10 cellular contexts compared by ENCODE assay signal in genomic region chr20:31542201-31542842, GRCh38. TPM values are rescaled to one million over a fixed set of nuclear protein-coding genes. Genes with fewer than 3 reads are reported as not detected.
DNase-seq lines count a peak whose midpoint lies in the region; ATAC-seq and TF ChIP-seq lines count a peak whose summit lies in the region.
"Had no signal": no experiment of that assay in that cellular context is flagged by ENCODE, and none has a peak within 500 bp of the region (broad histone marks: within the 10 kb centered on the region; RNA-seq: fewer than 3 reads in every experiment).

No MANE protein-coding gene starts in this region.

- H3K4me3 Mint-ChIP-seq in activated naive CD4-positive, alpha-beta T cell treated with anti-CD3 and anti-CD28 coated beads for 36 hours, result no peak overlapping the region

- H3K4me1 ChIP-seq in upper lobe of right lung, result peaks cover 12% of the 10 kb centered on the region

- no peaks in the 10 kb centered on the region for H3K9me3 ChIP-seq in upper lobe of right lung

- H3K36me3 Mint-ChIP-seq in activated naive CD4-positive, alpha-beta T cell treated with anti-CD3 and anti-CD28 coated beads for 36 hours (ENCODE audit: low read depth), result peaks cover 28% of the 10 kb centered on the region

- no peaks in the 10 kb centered on the region for H3K27me3 Mint-ChIP-seq in activated naive CD4-positive, alpha-beta T cell treated with anti-CD3 and anti-CD28 coated beads for 36 hours (ENCODE audit: low read depth)

- peak; percentile 23 for DNase-seq in activated naive CD4-positive, alpha-beta T cell treated with anti-CD3 and anti-CD28 coated beads for 36 hours
- DNase-seq in activated naive CD4-positive, alpha-beta T cell (lab: John Stamatoyannopoulos, UW), result no peak
- DNase-seq in UCSD-AML1 (lab: John Stamatoyannopoulos, UW; ENCODE audit: unreplicated experiment), result peak; percentile 32
- DNase-seq in iPS-NIHi11 (ENCODE audit: low spot score), result peak; percentile 6
- no peak for DNase-seq in upper lobe of right lung
- no peak for DNase-seq in ureter (ENCODE audit: low spot score)
- no peak for DNase-seq in NCI-H446 treated with DMSO at 0.1 percent for 48 hours (lab: John Stamatoyannopoulos, UW)
- no peak for DNase-seq in amygdala (lab: John Stamatoyannopoulos, UW)

- H3K4me3 ChIP-seq in upper lobe of right lung, result no peak overlapping the region
- H3K4me3 ChIP-seq: lung had no signal

- H3K27ac Mint-ChIP-seq in activated naive CD4-positive, alpha-beta T cell treated with anti-CD3 and anti-CD28 coated beads for 36 hours, result peak overlapping the region; percentile 4

- no peak overlapping the region for H3K27ac ChIP-seq in upper lobe of right lung

- H3K36me3 ChIP-seq in upper lobe of right lung, result peaks cover 62% of the 10 kb centered on the region

- peaks cover 17% of the 10 kb centered on the region for H3K4me1 Mint-ChIP-seq in activated naive CD4-positive, alpha-beta T cell treated with anti-CD3 and anti-CD28 coated beads for 36 hours (ENCODE audit: low read depth)

- intact Hi-C loops in activated naive CD4-positive, alpha-beta T cell treated with anti-CD3 and anti-CD28 coated beads for 36 hours (cut with micrococcal nuclease), result no loop called here
- intact Hi-C loops in upper lobe of right lung (cut with DNase I), result no loop called here

- no peaks in the 10 kb centered on the region for H3K9me3 Mint-ChIP-seq in activated naive CD4-positive, alpha-beta T cell treated with anti-CD3 and anti-CD28 coated beads for 36 hours

- no peaks in the 10 kb centered on the region for H3K27me3 ChIP-seq in upper lobe of right lung

- no peak for TF ChIP-seq CTCF in upper lobe of right lung (IDR thresholded peaks at IDR 0.05)

- peak; percentile 51 for ATAC-seq in upper lobe of right lung
- ATAC-seq: Panc1 had no signal

- CTCF ChIA-PET in activated naive CD4-positive, alpha-beta T cell treated with anti-CD3 and anti-CD28 coated beads for 36 hours (lab: Charles Lee), result interaction anchor here (0.9 to 1.8 kb wide), 4 partner anchors 19 to 181 kb away, joined by 3 to 6 read pairs (median 4); no protein-coding TSS in a partner anchor

RNA-seq across cellular contexts. Expression of gene HM13, which starts 28.1 kb away (rescaled TPM):
- total RNA-seq in activated naive CD4-positive, alpha-beta T cell treated with anti-CD3 and anti-CD28 coated beads for 36 hours, result 10 to 100 TPM; 67.3 to 69.4 TPM
- 169 TPM for total RNA-seq in upper lobe of right lung
- total RNA-seq in ureter, result 176 TPM

Comparison
In these comparisons a context has a peak if more than half of its experiments do, and no peak if none do; other contexts are left out.
1. DNase-seq: peak in activated naive CD4-positive, alpha-beta T cell treated with anti-CD3 and anti-CD28 coated beads for 36 hours (single experiment), UCSD-AML1 (single experiment) and iPS-NIHi11 (single experiment); none in activated naive CD4-positive, alpha-beta T cell (0 of 4), upper lobe of right lung (single experiment), ureter (single experiment), NCI-H446 treated with DMSO at 0.1 percent for 48 hours (single experiment) and amygdala (0 of 56).